Comparison of ENCODE assay signal across 14 cellular contexts in the genomic region with DNA sequence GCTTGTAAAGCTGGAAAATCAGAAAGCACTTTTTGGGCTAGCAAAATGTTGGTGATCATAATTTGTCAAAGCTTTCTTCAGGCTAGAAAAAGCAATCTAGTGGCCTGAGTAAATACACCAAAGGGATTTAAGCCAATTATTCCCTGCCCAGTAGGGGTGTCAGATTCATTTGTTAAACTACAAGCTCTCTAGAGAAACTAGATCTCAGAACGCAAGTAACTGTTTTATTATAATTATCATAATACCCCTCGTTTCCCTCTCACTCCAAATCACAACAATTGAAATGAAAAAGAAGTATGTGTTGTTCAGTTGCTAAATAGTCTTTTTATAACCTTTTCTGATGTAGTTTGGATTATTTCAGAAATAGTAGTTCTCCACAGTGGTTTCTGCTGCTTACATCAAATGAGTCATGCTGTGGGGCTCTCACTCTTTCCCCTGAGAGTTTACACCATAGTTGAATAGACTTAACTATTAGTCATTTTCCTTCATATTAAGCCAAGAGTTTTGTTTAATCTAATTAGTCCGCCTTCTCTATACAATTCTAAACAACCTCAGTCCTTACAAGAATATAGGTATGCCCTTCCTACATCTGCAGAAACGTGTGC.
DNase-seq lines count a peak whose midpoint lies in the region; ATAC-seq, FAIRE-seq and TF ChIP-seq lines count a peak whose summit lies in the region.
"Had no signal": no experiment of that assay in that cellular context is flagged by ENCODE, and none has a peak within 500 bp of the region (broad histone marks: within the 10 kb centered on the region; RNA-seq: fewer than 3 reads in every experiment).

No MANE protein-coding gene starts in this region.

- H4K5ac ChIP-seq in IMR-90 (ENCODE audit: low read depth, low read length), result no peak overlapping the region

- no peak overlapping the region for H3K4me3 ChIP-seq in A673 (ENCODE audit: low read depth, low read length, poor library complexity, severe bottlenecking)
- no peak overlapping the region for H3K4me3 ChIP-seq in IMR-90 (ENCODE audit: insufficient read depth, low read depth, low read length)
- H3K4me3 ChIP-seq in cardiac fibroblast (replicated peaks in 1 of 2; ENCODE audit: low read depth in 2 of 2, low read length in 2 of 2), result peak overlapping the region in 1 of 2 donors; percentile 4
- H3K4me3 ChIP-seq: SJSA1 had no signal

- no peak overlapping the region for H2AK5ac ChIP-seq in IMR-90 (ENCODE audit: low read depth, low read length)

- TF ChIP-seq CTCF in A673 (conservative IDR thresholded peaks at IDR 0.05; ENCODE audit: low read depth, low read length) (no peak), IMR-90 (conservative IDR thresholded peaks at IDR 0.05; ENCODE audit: low read depth, low read length) (no peak), cardiac fibroblast (IDR thresholded peaks at IDR 0.05; ENCODE audit: low read depth, low read length) (no peak)

- CTCF ChIA-PET in A673 (lab: Charles Lee), result no interaction called here
- CTCF ChIA-PET in IMR-90 (lab: Yijun Ruan, JAX), result no interaction called here

- H3K27ac ChIP-seq in A673 (ENCODE audit: low read depth, low read length, poor library complexity, severe bottlenecking), result no peak overlapping the region
- no peak overlapping the region for H3K27ac ChIP-seq in IMR-90 (ENCODE audit: insufficient read depth, low read length)
- H3K27ac ChIP-seq: neutrophil, SJSA1 had no signal

- POLR2A ChIA-PET in A673 (lab: Charles Lee; ENCODE audit: low non-redundant PET), result no interaction called here
- POLR2A ChIA-PET in IMR-90 (lab: Charles Lee; ENCODE audit: unreplicated experiment), result no interaction called here

- no peak overlapping the region for H3K23ac ChIP-seq in IMR-90 (ENCODE audit: low read depth, low read length)

- no peak overlapping the region for H2AFZ ChIP-seq in IMR-90 (replicated peaks; ENCODE audit: low read length, poor library complexity)

- in situ Hi-C loops in IMR-90 (cut with MboI; ENCODE audit: low sequenced_read_pairs), result no loop called here

- H3K4me2 ChIP-seq in IMR-90 (ENCODE audit: low read depth, low read length), result no peak overlapping the region; the same call in 1 of the 2 replicates

- DNase-seq in A673 (ENCODE audit: low spot score), result peak; percentile 62
- DNase-seq in IMR-90, result peak; percentile 65
- peak; percentile 61 to 71 for DNase-seq in cardiac fibroblast (ENCODE audit: low read depth in 2 of 2)
- peak; percentile 30 for DNase-seq in iris pigment epithelial cell (ENCODE audit: low read depth)
- no peak for DNase-seq in activated CD4-positive, alpha-beta T cell treated with anti-CD3 and anti-CD28 coated beads for 4 hours
- DNase-seq in GM12891 (ENCODE audit: insufficient read length, low spot score), result no peak
- no peak for DNase-seq in SKM-1 (lab: John Stamatoyannopoulos, UW; ENCODE audit: unreplicated experiment)
- DNase-seq: activated CD4-positive, alpha-beta T cell treated with anti-CD3 and anti-CD28 coated beads, Interleukin-2, amount 50 U/mL, for 1 hour; BE2C; islet precursor cell had no signal

- no peak overlapping the region for H4K91ac ChIP-seq in IMR-90 (ENCODE audit: insufficient read depth, low read depth, low read length)

- H3K56ac ChIP-seq in IMR-90 (ENCODE audit: extremely low read depth, insufficient read depth, low read length), result no peak overlapping the region

- no peak overlapping the region for H3K18ac ChIP-seq in IMR-90 (ENCODE audit: low read depth, low read length)

- no peak overlapping the region for H2BK120ac ChIP-seq in IMR-90 (ENCODE audit: low read depth, low read length)

- ATAC-seq in IMR-90 (ENCODE audit: low read depth), result peak; percentile 94
- ATAC-seq in HG03442 (IDR thresholded peaks at IDR 0.05; ENCODE audit: unreplicated experiment), result no peak

- no peak overlapping the region for H2BK20ac ChIP-seq in IMR-90 (ENCODE audit: low read depth, low read length)

- no peaks in the 10 kb centered on the region for H3K27me3 ChIP-seq in A673 (replicated peaks; ENCODE audit: insufficient read depth, low read depth, low read length, poor library complexity)
- no peaks in the 10 kb centered on the region for H3K27me3 ChIP-seq in IMR-90 (ENCODE audit: control insufficient read depth, insufficient read depth, low read length)
- H3K27me3 ChIP-seq: BE2C, neutrophil, SJSA1 had no signal

- H3K36me3 ChIP-seq in A673 (ENCODE audit: insufficient read depth, low read length, poor library complexity, severe bottlenecking) (no peaks in the 10 kb centered on the region), IMR-90 (ENCODE audit: control insufficient read depth, insufficient read depth, low read length) (no peaks in the 10 kb centered on the region)
- H3K36me3 ChIP-seq: BE2C, neutrophil, SJSA1 had no signal

- dilution Hi-C loops in IMR-90 (cut with HindIII; ENCODE audit: low sequenced_read_pairs, unreplicated experiment), result no loop called here

- no peak overlapping the region for H2AK9ac ChIP-seq in IMR-90 (replicated peaks; ENCODE audit: low read depth, low read length, poor library complexity)

- BruUV-seq in A673 (replicated peaks; lab: Mats Ljungman, UMichigan) (no TSS peak), IMR-90 (replicated peaks; lab: Mats Ljungman, UMichigan) (no TSS peak)

- FAIRE-seq in GM12891 (lab: Jason Lieb, UNC), result no peak
- FAIRE-seq: endometrium had no signal

- no peaks in the 10 kb centered on the region for H3K9me1 ChIP-seq in IMR-90 (ENCODE audit: insufficient read depth, low read length)

- H3K4me1 ChIP-seq in A673 (ENCODE audit: insufficient read depth, low read length, poor library complexity, severe bottlenecking) (peaks cover 6% of the 10 kb centered on the region), IMR-90 (ENCODE audit: control insufficient read depth, insufficient read depth, low read length) (no peaks in the 10 kb centered on the region; the same call in 1 of the 2 replicates)
- H3K4me1 ChIP-seq: BE2C, SJSA1 had no signal

- H3K14ac ChIP-seq in IMR-90 (replicated peaks; ENCODE audit: low read depth, low read length), result no peak overlapping the region

- no peak for TF ChIP-seq POLR2A in IMR-90 (IDR thresholded peaks at IDR 0.05; ENCODE audit: low read depth, low read length)
- no peak for TF ChIP-seq POLR2A in GM12891 (IDR thresholded peaks at IDR 0.05; ENCODE audit: low read depth, low read length)

- H3K9ac ChIP-seq in IMR-90 (ENCODE audit: low read depth, low read length), result no peak overlapping the region

- H3K9me3 ChIP-seq in A673 (ENCODE audit: low read depth, low read length, poor library complexity, severe bottlenecking), result no peaks in the 10 kb centered on the region
- H3K9me3 ChIP-seq in IMR-90 (ENCODE audit: control insufficient read depth, insufficient read depth, low read length), result 0 out of 2 replicates have a peak, but pooled peaks cover 1% of the 10 kb centered on the region
- H3K9me3 ChIP-seq: BE2C, neutrophil, SJSA1 had no signal

- H3K79me1 ChIP-seq in IMR-90 (ENCODE audit: low read depth in 1 of 2, low read length in 2 of 2), result no peaks in the 10 kb centered on the region

- no peak overlapping the region for H2BK5ac ChIP-seq in IMR-90 (ENCODE audit: low read depth, low read length, poor library complexity, severe bottlenecking)

- H4K20me1 ChIP-seq in IMR-90 (ENCODE audit: insufficient read depth, low read length), result no peaks in the 10 kb centered on the region

- no peak for TF ChIP-seq RAD21 in IMR-90 (IDR thresholded peaks at IDR 0.05; ENCODE audit: low read length)

- no peak overlapping the region for H3K4ac ChIP-seq in IMR-90 (ENCODE audit: low read depth, low read length)

- no peak overlapping the region for H2BK15ac ChIP-seq in IMR-90 (ENCODE audit: low read depth, low read length)

- intact Hi-C loops in A673 (cut with micrococcal nuclease; ENCODE audit: unreplicated experiment), result no loop called here
- intact Hi-C loops in IMR-90 (cut with micrococcal nuclease), result no loop called here

- no peak overlapping the region for H4K8ac ChIP-seq in IMR-90 (ENCODE audit: low read depth in 2 of 2, low read length in 2 of 2)

- WGBS in IMR-90 (ENCODE audit: extremely low coverage in 2 of 2, insufficient read length in 1 of 2), 2 experiments, result 20% methylated on average over 1 of the region's 4 CpGs; no CpG with 5 or more reads in 1 of the 2 experiments

TF ChIP-seq in IMR-90, 13 proteins besides CTCF, POLR2A, EP300 and RAD21 (continues in another document):
- TF ChIP-seq MAZ (IDR thresholded peaks at IDR 0.05; ENCODE audit: borderline replicate concordance, low read depth, low read length) (no peak), NFE2L2 (IDR thresholded peaks at IDR 0.05; ENCODE audit: low read depth, low read length) (no peak), CHD1 (IDR thresholded peaks at IDR 0.05; ENCODE audit: low read depth, low read length) (no peak), CEBPB (IDR thresholded peaks at IDR 0.05; ENCODE audit: low read depth, low read length) (no peak), BHLHE40 (IDR thresholded peaks at IDR 0.05; ENCODE audit: low read depth, low read length) (no peak), MAFK (IDR thresholded peaks at IDR 0.05; ENCODE audit: low read depth, low read length) (no peak)
- TF ChIP-seq, protein P1, sequence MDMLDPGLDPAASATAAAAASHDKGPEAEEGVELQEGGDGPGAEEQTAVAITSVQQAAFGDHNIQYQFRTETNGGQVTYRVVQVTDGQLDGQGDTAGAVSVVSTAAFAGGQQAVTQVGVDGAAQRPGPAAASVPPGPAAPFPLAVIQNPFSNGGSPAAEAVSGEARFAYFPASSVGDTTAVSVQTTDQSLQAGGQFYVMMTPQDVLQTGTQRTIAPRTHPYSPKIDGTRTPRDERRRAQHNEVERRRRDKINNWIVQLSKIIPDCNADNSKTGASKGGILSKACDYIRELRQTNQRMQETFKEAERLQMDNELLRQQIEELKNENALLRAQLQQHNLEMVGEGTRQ (IDR thresholded peaks at IDR 0.05; ENCODE audit: low read depth, low read length), result no peak

TF ChIP-seq in GM12891, 5 proteins besides CTCF, POLR2A, EP300 and RAD21:
- TF ChIP-seq SPI1 (IDR thresholded peaks at IDR 0.05; ENCODE audit: low read depth, low read length), result no peak
- no peak for TF ChIP-seq POLR2AphosphoS5 (IDR thresholded peaks at IDR 0.05; ENCODE audit: low read depth, low read length)
- no peak for TF ChIP-seq POU2F2 (IDR thresholded peaks at IDR 0.05; ENCODE audit: low read depth, low read length)
- TF ChIP-seq TAF1 (IDR thresholded peaks at IDR 0.05; ENCODE audit: low read depth, low read length), result no peak
- TF ChIP-seq PAX5 (IDR thresholded peaks at IDR 0.05; ENCODE audit: insufficient read depth, low read length, severe bottlenecking), result no peak

Comparison
In these comparisons a context has a peak if more than half of its experiments do, and no peak if none do; other contexts are left out.
1. DNase-seq: peak in A673 (single experiment), IMR-90 (single experiment), cardiac fibroblast (2 of 2) and iris pigment epithelial cell (single experiment); none in activated CD4-positive, alpha-beta T cell treated with anti-CD3 and anti-CD28 coated beads for 4 hours (0 of 2), GM12891 (single experiment) and SKM-1 (single experiment).